In the genomic region with DNA sequence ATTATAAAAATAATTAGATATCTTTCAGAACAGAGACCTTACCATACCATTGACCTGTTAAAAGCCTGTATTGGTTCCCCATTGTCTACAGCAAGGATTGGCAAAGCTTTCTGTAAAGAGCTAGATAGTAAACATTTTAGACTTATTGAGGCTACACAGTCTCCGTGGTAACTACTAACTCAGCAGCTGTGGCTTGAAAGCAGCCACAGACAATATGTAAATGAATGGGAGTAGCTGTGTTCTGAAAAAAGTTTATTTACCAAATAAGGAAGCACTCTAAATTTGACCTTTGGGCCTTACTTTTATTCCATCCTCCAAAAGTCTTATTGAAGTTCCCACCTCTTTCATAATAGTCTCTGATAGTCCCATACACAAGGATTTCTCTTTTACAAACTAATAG, we compare ENCODE assay signal across 1 cellular context.
TF ChIP-seq lines count a peak whose summit lies in the region.

No MANE protein-coding gene starts in this region.

TF ChIP-seq in SK-N-SH treated with all-trans-retinoic acid at 6 μM for 48 hours, 23 proteins besides CTCF, POLR2A, EP300 and RAD21 (continued from another document):
- TF ChIP-seq, protein P1, sequence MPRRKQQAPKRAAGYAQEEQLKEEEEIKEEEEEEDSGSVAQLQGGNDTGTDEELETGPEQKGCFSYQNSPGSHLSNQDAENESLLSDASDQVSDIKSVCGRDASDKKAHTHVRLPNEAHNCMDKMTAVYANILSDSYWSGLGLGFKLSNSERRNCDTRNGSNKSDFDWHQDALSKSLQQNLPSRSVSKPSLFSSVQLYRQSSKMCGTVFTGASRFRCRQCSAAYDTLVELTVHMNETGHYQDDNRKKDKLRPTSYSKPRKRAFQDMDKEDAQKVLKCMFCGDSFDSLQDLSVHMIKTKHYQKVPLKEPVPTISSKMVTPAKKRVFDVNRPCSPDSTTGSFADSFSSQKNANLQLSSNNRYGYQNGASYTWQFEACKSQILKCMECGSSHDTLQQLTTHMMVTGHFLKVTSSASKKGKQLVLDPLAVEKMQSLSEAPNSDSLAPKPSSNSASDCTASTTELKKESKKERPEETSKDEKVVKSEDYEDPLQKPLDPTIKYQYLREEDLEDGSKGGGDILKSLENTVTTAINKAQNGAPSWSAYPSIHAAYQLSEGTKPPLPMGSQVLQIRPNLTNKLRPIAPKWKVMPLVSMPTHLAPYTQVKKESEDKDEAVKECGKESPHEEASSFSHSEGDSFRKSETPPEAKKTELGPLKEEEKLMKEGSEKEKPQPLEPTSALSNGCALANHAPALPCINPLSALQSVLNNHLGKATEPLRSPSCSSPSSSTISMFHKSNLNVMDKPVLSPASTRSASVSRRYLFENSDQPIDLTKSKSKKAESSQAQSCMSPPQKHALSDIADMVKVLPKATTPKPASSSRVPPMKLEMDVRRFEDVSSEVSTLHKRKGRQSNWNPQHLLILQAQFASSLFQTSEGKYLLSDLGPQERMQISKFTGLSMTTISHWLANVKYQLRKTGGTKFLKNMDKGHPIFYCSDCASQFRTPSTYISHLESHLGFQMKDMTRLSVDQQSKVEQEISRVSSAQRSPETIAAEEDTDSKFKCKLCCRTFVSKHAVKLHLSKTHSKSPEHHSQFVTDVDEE (CRISPR knock-in tag; IDR thresholded peaks at IDR 0.05) = no peak
- TF ChIP-seq TCF4 (CRISPR knock-in tag; IDR thresholded peaks at IDR 0.05; ENCODE audit: borderline replicate concordance) = no peak
- no peak for TF ChIP-seq PPARA (CRISPR knock-in tag; IDR thresholded peaks at IDR 0.05; ENCODE audit: borderline replicate concordance)
- no peak for TF ChIP-seq CREB5 (CRISPR knock-in tag; IDR thresholded peaks at IDR 0.05; ENCODE audit: low read depth)
- no peak for TF ChIP-seq ISL1 (CRISPR knock-in tag; IDR thresholded peaks at IDR 0.05)
- no peak for TF ChIP-seq ZNF70 (CRISPR knock-in tag; IDR thresholded peaks at IDR 0.05)
- no peak for TF ChIP-seq BACH2 (CRISPR knock-in tag; IDR thresholded peaks at IDR 0.05; ENCODE audit: borderline replicate concordance)
- no peak for TF ChIP-seq ZNF8 (CRISPR knock-in tag; IDR thresholded peaks at IDR 0.05)
- TF ChIP-seq TOX (CRISPR knock-in tag; IDR thresholded peaks at IDR 0.05; ENCODE audit: borderline replicate concordance) = no peak
- no peak for TF ChIP-seq ZFP3 (CRISPR knock-in tag; IDR thresholded peaks at IDR 0.05)
- TF ChIP-seq ZC3H10 (CRISPR knock-in tag; IDR thresholded peaks at IDR 0.05) = no peak
- no peak for TF ChIP-seq CSDC2 (CRISPR knock-in tag; IDR thresholded peaks at IDR 0.05)
- no peak for TF ChIP-seq ARNTL (CRISPR knock-in tag; IDR thresholded peaks at IDR 0.05; ENCODE audit: borderline replicate concordance, low read depth)
- TF ChIP-seq POU6F1 (CRISPR knock-in tag; IDR thresholded peaks at IDR 0.05; ENCODE audit: borderline replicate concordance, low read depth) = no peak
- no peak for TF ChIP-seq OSR1 (CRISPR knock-in tag; IDR thresholded peaks at IDR 0.05)
- TF ChIP-seq SNAI2 (CRISPR knock-in tag; IDR thresholded peaks at IDR 0.05) = no peak
- TF ChIP-seq ZNF565 (CRISPR knock-in tag; conservative IDR thresholded peaks at IDR 0.05; ENCODE audit: low read depth) = no peak
- no peak for TF ChIP-seq ESRRG (CRISPR knock-in tag; IDR thresholded peaks at IDR 0.05)
- no peak for TF ChIP-seq GLIS3 (CRISPR knock-in tag; IDR thresholded peaks at IDR 0.05)
